In genomic region chr11:8167796-8168195, GRCh38 we compare ENCODE assay signal across 9 cellular contexts. TPM values are rescaled to one million over a fixed set of nuclear protein-coding genes. Genes with fewer than 3 reads are reported as not detected.
A peak's percentile ranks its signal among the peaks of the same experiment; 100 is the strongest.
DNase-seq lines count a peak whose midpoint lies in the region; ATAC-seq, FAIRE-seq and TF ChIP-seq lines count a peak whose summit lies in the region.
"Had no signal": no experiment of that assay in that cellular context is flagged by ENCODE, and none has a peak within 500 bp of the region (broad histone marks: within the 10 kb centered on the region; RNA-seq: fewer than 3 reads in every experiment).

No MANE protein-coding gene starts in this region.

- peaks cover 25% of the 10 kb centered on the region for H3K36me3 Mint-ChIP-seq in stimulated activated naive CD8-positive, alpha-beta T cell treated with anti-CD3 and anti-CD28 coated beads, Interleukin-15, Interleukin-2, amounts not matched to agents 100 ng/mL and 50 ng/mL, for 24 hours (ENCODE audit: low read depth)

- TF ChIP-seq RAD21 in K562 (CRISPR knock-in tag; conservative IDR thresholded peaks at IDR 0.05 in 1 of 2, IDR thresholded peaks at IDR 0.05 in 1 of 2): no peak

- no peak overlapping the region for H3K27ac ChIP-seq in K562 (ENCODE audit: extremely low read depth, low read depth, low read length)

- in situ Hi-C loops in K562 (cut with MboI): no loop called here

- no peak for TF ChIP-seq CTCF in K562 (IDR thresholded peaks at IDR 0.05 in 2 of 3, conservative IDR thresholded peaks at IDR 0.05 in 1 of 3; ENCODE audit: insufficient read depth in 2 of 3, low read depth in 1 of 3, low read length in 3 of 3)

- H3K9me3 ChIP-seq in K562 (replicated peaks; ENCODE audit: control insufficient read depth, insufficient read depth, low read depth, low read length): no peaks in the 10 kb centered on the region

- peaks cover 0 to 6% of the 10 kb centered on the region in 2 experiments; a peak in 1 of 5 replicates for H3K4me1 ChIP-seq in K562 (replicated peaks in 1 of 2; ENCODE audit: control insufficient read depth in 2 of 2, insufficient read depth in 2 of 2, low read length in 2 of 2)

- no peaks in the 10 kb centered on the region for H4K20me1 ChIP-seq in K562 (replicated peaks; ENCODE audit: control insufficient read depth, insufficient read depth, low read length)

- H3K9ac ChIP-seq in K562 (ENCODE audit: insufficient read depth in 1 of 2, low read depth in 2 of 2, low read length in 2 of 2): no peak overlapping the region

- POLR2A ChIA-PET in K562 (lab: Yijun Ruan, JAX): interaction anchor here (0.7 kb wide), 1 partner anchor 893 kb away, joined by 3 read pairs; no protein-coding TSS in a partner anchor

- H3K4me2 ChIP-seq in K562 (ENCODE audit: insufficient read depth, low read length): no peak overlapping the region

- no TSS peak for BruUV-seq in K562 (replicated peaks; lab: Mats Ljungman, UMichigan)

- FAIRE-seq in K562 (lab: Jason Lieb, UNC) (no peak), GM19239 (lab: Jason Lieb, UNC) (no peak)

- DNase-seq in stimulated activated naive CD8-positive, alpha-beta T cell treated with anti-CD3 and anti-CD28 coated beads, Interleukin-15, Interleukin-2, amounts not matched to agents 100 U/mL and 50 U/mL, for 24 hours: no peak
- DNase-seq in K562 (ENCODE audit: extremely low read depth in 1 of 4, low spot score in 3 of 4) (no peak), left kidney (ENCODE audit: low read depth, low spot score) (peak; percentile 58), GM19239 (ENCODE audit: insufficient read length, low spot score) (no peak), GM03348 (ENCODE audit: low spot score) (no peak)
- DNase-seq: DND-41 had no signal

- peaks cover 57% of the 10 kb centered on the region for H3K27me3 Mint-ChIP-seq in stimulated activated naive CD8-positive, alpha-beta T cell treated with anti-CD3 and anti-CD28 coated beads, Interleukin-15, Interleukin-2, amounts not matched to agents 100 ng/mL and 50 ng/mL, for 24 hours

- CTCF ChIA-PET in K562 (lab: Yijun Ruan, JAX; ENCODE audit: low intra/inter-chr PET ratio): no interaction called here

- intact Hi-C loops in K562 (cut with micrococcal nuclease): no loop called here

- no peaks in the 10 kb centered on the region for H3K79me2 ChIP-seq in K562 (ENCODE audit: control insufficient read depth, insufficient read depth, low read length)

- H3K27me3 ChIP-seq in K562 (ENCODE audit: control insufficient read depth in 2 of 2, insufficient read depth in 2 of 2, low read length in 2 of 2): peaks cover 14 to 20% of the 10 kb centered on the region in 2 experiments

- no peak for ATAC-seq in stimulated activated naive CD8-positive, alpha-beta T cell treated with anti-CD3 and anti-CD28 coated beads, Interleukin-15, Interleukin-2, amounts not matched to agents 100 U/mL and 50 U/mL, for 24 hours
- ATAC-seq in K562 (no peak), GM21360 (IDR thresholded peaks at IDR 0.05; ENCODE audit: unreplicated experiment) (no peak), HG03175 (IDR thresholded peaks at IDR 0.05; ENCODE audit: unreplicated experiment) (no peak)

- H3K4me3 Mint-ChIP-seq in stimulated activated naive CD8-positive, alpha-beta T cell treated with anti-CD3 and anti-CD28 coated beads, Interleukin-15, Interleukin-2, amounts not matched to agents 100 ng/mL and 50 ng/mL, for 24 hours: peak overlapping the region; percentile 88

- WGBS in K562 (ENCODE audit: insufficient coverage, low coverage, missing lambda C conversion rate): 5% methylated on average over 4 of the region's 4 CpGs

- no peak for TF ChIP-seq POLR2A in K562 (conservative IDR thresholded peaks at IDR 0.05)

- H3K36me3 ChIP-seq in K562 (ENCODE audit: control insufficient read depth, insufficient read depth, low read length): no peaks in the 10 kb centered on the region

- H3K9me1 ChIP-seq in K562 (ENCODE audit: control insufficient read depth, insufficient read depth, low read length): no peaks in the 10 kb centered on the region

- no peak overlapping the region for H3K4me3 ChIP-seq in K562

- no peak for TF ChIP-seq EP300 in K562 (IDR thresholded peaks at IDR 0.05; ENCODE audit: low read length)

- H3K9me3 Mint-ChIP-seq in stimulated activated naive CD8-positive, alpha-beta T cell treated with anti-CD3 and anti-CD28 coated beads, Interleukin-15, Interleukin-2, amounts not matched to agents 100 ng/mL and 50 ng/mL, for 24 hours: no peaks in the 10 kb centered on the region

- no peak overlapping the region for H2AFZ ChIP-seq in K562 (ENCODE audit: low read depth, low read length)

- peak overlapping the region; percentile 46 for H3K27ac Mint-ChIP-seq in stimulated activated naive CD8-positive, alpha-beta T cell treated with anti-CD3 and anti-CD28 coated beads, Interleukin-15, Interleukin-2, amounts not matched to agents 100 ng/mL and 50 ng/mL, for 24 hours

- peaks cover 32% of the 10 kb centered on the region for H3K4me1 Mint-ChIP-seq in stimulated activated naive CD8-positive, alpha-beta T cell treated with anti-CD3 and anti-CD28 coated beads, Interleukin-15, Interleukin-2, amounts not matched to agents 100 ng/mL and 50 ng/mL, for 24 hours (ENCODE audit: low read depth)

TF ChIP-seq in K562, 482 proteins besides CTCF, POLR2A, EP300 and RAD21:
- TF ChIP-seq KDM5B (IDR thresholded peaks at IDR 0.05; ENCODE audit: insufficient replicate concordance, low read depth, low read length): no peak
- TF ChIP-seq MYNN (IDR thresholded peaks at IDR 0.05): no peak
- no peak for TF ChIP-seq MYNN (CRISPR knock-in tag; IDR thresholded peaks at IDR 0.05)
- no peak for TF ChIP-seq ESRRB (CRISPR knock-in tag; IDR thresholded peaks at IDR 0.05; ENCODE audit: borderline replicate concordance)
- TF ChIP-seq EHMT2 (IDR thresholded peaks at IDR 0.05): peak; percentile 45; the same call in 1 of the 2 replicates

RNA-seq across cellular contexts. Expression of gene RIC3, which starts 1.0 kb away (rescaled TPM):
- total RNA-seq in K562 (2011; cell fraction: chromatin; rRNA removed; ENCODE audit: low replicate concordance): not detected in 2 replicates
- total RNA-seq in K562 (2011; cell fraction: nucleolus; rRNA removed): not detected in 2 replicates
- not detected in 2 replicates for total RNA-seq in K562 (2011; cell fraction: nucleoplasm; rRNA removed)
- not detected in 2 replicates for total RNA-seq in K562 (2014; rRNA removed)
- total RNA-seq in K562 (2014; rRNA removed; fragmentation: Illumina TruSeq; extraction: Trizol): 0.29 TPM in 1 of 2 replicates, not detected in the other
- total RNA-seq in K562 (2015; rRNA removed; fragmentation: Illumina TruSeq; extraction: Trizol): not detected in 2 replicates
- total RNA-seq in K562 (2021): 0.11 and 0.16 TPM in 2 replicates
- 0.03 TPM in 2 replicates for polyA plus RNA-seq in K562 (2011; rRNA removed)
- polyA plus RNA-seq in K562 (2011; cell fraction: cytosol; rRNA removed): not detected in 2 replicates
- polyA plus RNA-seq in K562 (2011; cell fraction: nucleus; rRNA removed): 0.14 TPM in 1 of 2 replicates, not detected in the other
- 0.05 and 0.33 TPM in 2 replicates for polyA plus RNA-seq in K562 (2012)
- not detected in 2 replicates for polyA plus RNA-seq in K562 (2014; fragmentation: Illumina TruSeq; extraction: Trizol)
- under 1 TPM; 0.03 to 0.14 TPM for polyA plus RNA-seq in K562 (2014; fragmentation: Nextera tagmentation; extraction: Ambion mirVana)
- 0.05 and 0.07 TPM in 2 replicates for polyA plus RNA-seq in K562 (2014; rRNA removed)
- polyA minus RNA-seq in K562 (2011; rRNA and poly(A)+ RNA removed): not detected in 2 replicates
- polyA minus RNA-seq in K562 (2011; cell fraction: cytosol; rRNA and poly(A)+ RNA removed): not detected in 2 replicates
- polyA minus RNA-seq in K562 (2011; cell fraction: nucleus; rRNA and poly(A)+ RNA removed): not detected in 2 replicates
